ENCODE assay signal across 14 cellular contexts in the genomic region with DNA sequence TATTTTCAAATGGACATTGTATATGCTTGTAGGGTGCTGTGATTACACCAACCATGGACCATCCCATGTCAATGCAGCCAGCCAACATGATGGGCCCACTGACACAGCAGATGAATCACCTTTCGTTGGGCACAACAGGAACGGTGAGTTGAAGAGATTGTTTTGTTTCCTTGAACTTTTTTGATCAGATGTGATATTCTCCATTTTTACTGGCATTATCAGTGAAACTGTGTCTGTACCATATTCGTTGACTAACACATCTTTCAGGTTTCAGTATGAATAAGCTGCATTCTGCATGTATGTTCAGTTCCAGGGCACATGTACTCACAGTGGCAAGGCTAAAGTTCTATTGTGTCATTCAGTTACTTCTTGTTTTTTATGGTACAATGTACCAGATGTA.
DNase-seq lines count a peak whose midpoint lies in the region; ATAC-seq lines count a peak whose summit lies in the region.
"Had no signal": no experiment of that assay in that cellular context is flagged by ENCODE, and none has a peak within 500 bp of the region (broad histone marks: within the 10 kb centered on the region; RNA-seq: fewer than 3 reads in every experiment).

No MANE protein-coding gene starts in this region.

- H3K9me3 Mint-ChIP-seq in T-helper 2 cell treated with Interferon-gamma antibody and Interleukin-4, amounts not matched to agents 5 μg/mL and 100 μg/mL, for 36 hours, result peaks cover 3% of the 10 kb centered on the region
- H3K9me3 Mint-ChIP-seq in naive thymus-derived CD4-positive, alpha-beta T cell, result no peaks in the 10 kb centered on the region
- H3K9me3 Mint-ChIP-seq: activated naive CD8-positive, alpha-beta T cell treated with anti-CD3 and anti-CD28 coated beads, Interleukin-2, amount 10 ng/mL, durations not matched to agents 7 days and 5 days; WTC11 had no signal

- H3K36me3 ChIP-seq in naive thymus-derived CD4-positive, alpha-beta T cell (ENCODE audit: control insufficient read depth in 2 of 3, insufficient read depth in 3 of 3, low read length in 3 of 3), result no peaks in the 10 kb centered on the region

- CTCF ChIA-PET in naive thymus-derived CD4-positive, alpha-beta T cell (lab: Charles Lee), result no interaction called here

- H3K4me1 Mint-ChIP-seq in T-helper 2 cell treated with Interferon-gamma antibody and Interleukin-4, amounts not matched to agents 5 μg/mL and 100 μg/mL, for 36 hours (ENCODE audit: low read depth), result peaks cover 18% of the 10 kb centered on the region
- peaks cover 0 to 5% (median 0%) of the 10 kb centered on the region in 7 donors for H3K4me1 Mint-ChIP-seq in naive thymus-derived CD4-positive, alpha-beta T cell
- H3K4me1 Mint-ChIP-seq: activated naive CD8-positive, alpha-beta T cell treated with anti-CD3 and anti-CD28 coated beads, Interleukin-2, amount 10 ng/mL, durations not matched to agents 7 days and 5 days had no signal

- H3K4me3 Mint-ChIP-seq in T-helper 2 cell treated with Interferon-gamma antibody and Interleukin-4, amounts not matched to agents 5 μg/mL and 100 μg/mL, for 36 hours, result no peak overlapping the region
- no peak overlapping the region for H3K4me3 Mint-ChIP-seq in naive thymus-derived CD4-positive, alpha-beta T cell
- H3K4me3 Mint-ChIP-seq: activated naive CD8-positive, alpha-beta T cell treated with anti-CD3 and anti-CD28 coated beads, Interleukin-2, amount 10 ng/mL, durations not matched to agents 7 days and 5 days; WTC11 had no signal

- intact Hi-C loops in naive thymus-derived CD4-positive, alpha-beta T cell (cut with micrococcal nuclease), result no loop called here

- H3K27me3 Mint-ChIP-seq in T-helper 2 cell treated with Interferon-gamma antibody and Interleukin-4, amounts not matched to agents 5 μg/mL and 100 μg/mL, for 36 hours (ENCODE audit: low read depth), result peaks cover 7% of the 10 kb centered on the region
- H3K27me3 Mint-ChIP-seq in naive thymus-derived CD4-positive, alpha-beta T cell, result peaks cover 7 to 46% (median 22%) of the 10 kb centered on the region in 5 donors

- peak; percentile 30 for DNase-seq in T-helper 2 cell treated with Interferon-gamma antibody and Interleukin-4, amounts not matched to agents 5 μg/mL and 100 μg/mL, for 36 hours (ENCODE audit: low spot score)
- DNase-seq in DMS 273 treated with DMSO at 0.1 percent for 48 hours (lab: John Stamatoyannopoulos, UW) (no peak), UCSD-AML1 (lab: John Stamatoyannopoulos, UW; ENCODE audit: unreplicated experiment) (no peak)
- DNase-seq in naive thymus-derived CD4-positive, alpha-beta T cell, result no peak
- DNase-seq: activated naive CD8-positive, alpha-beta T cell treated with anti-CD3 and anti-CD28 coated beads, Interleukin-2, amount 10 ng/mL, durations not matched to agents 7 days and 5 days; dermis blood vessel endothelial cell; heart right ventricle; KBM-7; mesendoderm had no signal

- ATAC-seq in GM18858 (IDR thresholded peaks at IDR 0.05; ENCODE audit: unreplicated experiment) (peak; percentile 98), GM19467 (IDR thresholded peaks at IDR 0.05; ENCODE audit: unreplicated experiment) (peak; percentile 71), HG03039 (IDR thresholded peaks at IDR 0.05; ENCODE audit: unreplicated experiment) (peak; percentile 91)
- ATAC-seq in naive thymus-derived CD4-positive, alpha-beta T cell, result no peak
- ATAC-seq: heart right ventricle, Right ventricle myocardium inferior, WTC11 had no signal

- POLR2A ChIA-PET in naive thymus-derived CD4-positive, alpha-beta T cell (lab: Charles Lee), result no interaction called here

- no peaks in the 10 kb centered on the region for H3K4me1 ChIP-seq in naive thymus-derived CD4-positive, alpha-beta T cell (ENCODE audit: control insufficient read depth in 2 of 2, insufficient read depth in 2 of 2, low read length in 2 of 2)

- no peaks in the 10 kb centered on the region for H3K27me3 ChIP-seq in naive thymus-derived CD4-positive, alpha-beta T cell (ENCODE audit: control insufficient read depth in 2 of 2, insufficient read depth in 2 of 2, low read length in 2 of 2)
- H3K27me3 ChIP-seq: heart right ventricle had no signal

- no peak overlapping the region for H3K4me3 ChIP-seq in naive thymus-derived CD4-positive, alpha-beta T cell (ENCODE audit: low read length)
- H3K4me3 ChIP-seq: heart right ventricle had no signal

- no peaks in the 10 kb centered on the region for H3K9me3 ChIP-seq in naive thymus-derived CD4-positive, alpha-beta T cell (ENCODE audit: control insufficient read depth in 2 of 3, low read length in 3 of 3)
- H3K9me3 ChIP-seq: heart right ventricle had no signal

- no peak overlapping the region for H3K27ac ChIP-seq in naive thymus-derived CD4-positive, alpha-beta T cell (ENCODE audit: low read depth, low read length)
- H3K27ac ChIP-seq: heart right ventricle had no signal

- H3K27ac Mint-ChIP-seq in T-helper 2 cell treated with Interferon-gamma antibody and Interleukin-4, amounts not matched to agents 5 μg/mL and 100 μg/mL, for 36 hours, result no peak overlapping the region
- H3K27ac Mint-ChIP-seq in naive thymus-derived CD4-positive, alpha-beta T cell, result no peak overlapping the region
- H3K27ac Mint-ChIP-seq: activated naive CD8-positive, alpha-beta T cell treated with anti-CD3 and anti-CD28 coated beads, Interleukin-2, amount 10 ng/mL, durations not matched to agents 7 days and 5 days; WTC11 had no signal

- no peaks in the 10 kb centered on the region for H3K36me3 Mint-ChIP-seq in T-helper 2 cell treated with Interferon-gamma antibody and Interleukin-4, amounts not matched to agents 5 μg/mL and 100 μg/mL, for 36 hours (ENCODE audit: low read depth)
- H3K36me3 Mint-ChIP-seq in naive thymus-derived CD4-positive, alpha-beta T cell, result no peaks in the 10 kb centered on the region
- H3K36me3 Mint-ChIP-seq: activated naive CD8-positive, alpha-beta T cell treated with anti-CD3 and anti-CD28 coated beads, Interleukin-2, amount 10 ng/mL, durations not matched to agents 7 days and 5 days; WTC11 had no signal
